In the genomic region with DNA sequence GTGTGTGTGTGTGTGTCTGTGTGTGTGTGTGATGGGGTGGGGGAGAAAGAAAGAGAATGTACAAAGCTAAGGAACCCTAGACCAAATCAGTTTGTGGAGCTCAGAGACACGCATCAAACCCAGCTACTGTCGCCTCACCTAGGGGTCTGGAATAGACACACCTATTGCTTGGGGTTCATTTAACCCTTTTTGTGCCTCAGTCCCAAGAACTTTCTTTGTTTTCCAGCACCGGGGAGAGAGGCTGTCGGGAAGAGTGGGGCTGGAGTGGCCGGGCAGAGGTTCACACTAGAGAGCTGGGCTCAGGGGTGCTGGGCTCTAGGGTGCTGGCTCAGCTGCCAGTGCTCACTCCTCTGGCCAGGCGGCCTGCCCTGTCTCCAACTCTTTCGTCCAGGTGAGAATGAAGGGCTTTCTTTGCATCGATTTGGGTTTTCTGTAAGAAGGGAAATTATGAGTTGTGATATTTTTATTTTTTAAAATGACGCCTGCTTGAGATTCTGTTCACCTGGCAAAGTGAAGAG, we compare ENCODE assay signal across 19 cellular contexts.
A peak's percentile ranks its signal among the peaks of the same experiment; 100 is the strongest.
DNase-seq lines count a peak whose midpoint lies in the region; ATAC-seq, FAIRE-seq and TF ChIP-seq lines count a peak whose summit lies in the region.
"Had no signal": no experiment of that assay in that cellular context is flagged by ENCODE, and none has a peak within 500 bp of the region (broad histone marks: within the 10 kb centered on the region; RNA-seq: fewer than 3 reads in every experiment).

No MANE protein-coding gene starts in this region.

- H3K9me2 ChIP-seq in neural cell (ENCODE audit: insufficient read depth, low read length) = no peaks in the 10 kb centered on the region

- peak; percentile 28 for DNase-seq in ELF-1 (ENCODE audit: low read depth, low spot score)
- DNase-seq in endothelial cell of umbilical vein (ENCODE audit: low read depth, low spot score) = no peak
- no peak for DNase-seq in MV-4-11 (lab: John Stamatoyannopoulos, UW)
- DNase-seq in ovary = no peak
- no peak for DNase-seq in NCI-H510A (lab: John Stamatoyannopoulos, UW)
- DNase-seq: activated CD4-positive, CD25-positive, alpha-beta regulatory T cell; activated CD8-positive, alpha-beta T cell treated with anti-CD3 and anti-CD28 coated beads, Interleukin-2, amount 10 ng/mL, durations not matched to agents 7 days and 5 days; activated naive CD4-positive, alpha-beta T cell treated with anti-CD3 and anti-CD28 coated beads, Interleukin-2, amount 10 ng/mL, durations not matched to agents 7 days and 5 days; activated T-cell treated with anti-CD3 and anti-CD28 coated beads, Interleukin-2, amount 50 U/mL, for 24 hours; C1 segment of cervical spinal cord; effector memory CD8-positive, alpha-beta T cell; NCI-H2107; NCI-H524 treated with DMSO at 0.1 percent for 48 hours had no signal

- H3K4me3 ChIP-seq in HUES6 (ENCODE audit: low read depth, low read length) (peak overlapping the region; percentile 53), endothelial cell of umbilical vein (replicated peaks in 1 of 3; ENCODE audit: insufficient read depth in 1 of 3, low read depth in 1 of 3, low read length in 3 of 3) (no peak overlapping the region), neural cell (ENCODE audit: low read length) (no peak overlapping the region), ovary (no peak overlapping the region)
- H3K4me3 ChIP-seq: HAP-1, pancreas had no signal

- CTCF ChIA-PET in endothelial cell of umbilical vein (lab: Charles Lee) = interaction anchor here (0.7 to 5.0 kb wide), 7 partner anchors 9 to 1589 kb away, joined by 3 to 22 read pairs (median 4); no protein-coding TSS in a partner anchor

- H3K79me2 ChIP-seq in endothelial cell of umbilical vein (ENCODE audit: control insufficient read depth, insufficient read depth, low read length) (no peaks in the 10 kb centered on the region), neural cell (replicated peaks; ENCODE audit: insufficient read depth, low read length) (no peaks in the 10 kb centered on the region)

- no peak for FAIRE-seq in endothelial cell of umbilical vein (lab: Jason Lieb, UNC)
- FAIRE-seq: islet of Langerhans, pancreas had no signal

- H3K27ac ChIP-seq in HUES6 (ENCODE audit: low read depth, low read length) = no peak overlapping the region
- H3K27ac ChIP-seq in endothelial cell of umbilical vein (ENCODE audit: insufficient read depth, low read depth, low read length) = no peak overlapping the region
- no peak overlapping the region for H3K27ac ChIP-seq in neural cell (ENCODE audit: low read length)
- H3K27ac ChIP-seq in ovary = no peak overlapping the region
- H3K27ac ChIP-seq: pancreas had no signal

- intact Hi-C loops in endothelial cell of umbilical vein (cut with micrococcal nuclease) (no loop called here), ovary (cut with DNase I) (no loop called here)

- H3F3A ChIP-seq in neural cell (ENCODE audit: insufficient read depth, low read length, poor library complexity, severe bottlenecking) = no peaks in the 10 kb centered on the region

- BruUV-seq in endothelial cell of umbilical vein (replicated peaks; lab: Mats Ljungman, UMichigan) = no TSS peak

- ATAC-seq in activated CD4-positive, CD25-positive, alpha-beta regulatory T cell treated with anti-CD3 and anti-CD28 coated beads, Interleukin-2, amount 50 U/mL, for 24 hours = no peak
- ATAC-seq: activated CD8-positive, alpha-beta T cell treated with anti-CD3 and anti-CD28 coated beads, Interleukin-2, amount 10 ng/mL, durations not matched to agents 7 days and 5 days; effector memory CD8-positive, alpha-beta T cell; pancreas had no signal

- no peak for TF ChIP-seq EP300 in neural cell (conservative IDR thresholded peaks at IDR 0.05; ENCODE audit: poor library complexity, severe bottlenecking)
- no peak for TF ChIP-seq EP300 in ovary (IDR thresholded peaks at IDR 0.05)

- no peaks in the 10 kb centered on the region for H3K9me1 ChIP-seq in endothelial cell of umbilical vein (replicated peaks; ENCODE audit: control insufficient read depth, extremely low read depth, insufficient read depth, low read length)

- no peaks in the 10 kb centered on the region for H3K36me3 ChIP-seq in HUES6 (ENCODE audit: control insufficient read depth, insufficient read depth, low read length)
- no peaks in the 10 kb centered on the region for H3K36me3 ChIP-seq in endothelial cell of umbilical vein (ENCODE audit: control insufficient read depth in 2 of 2, extremely low read depth in 1 of 2, insufficient read depth in 2 of 2, low read length in 2 of 2)
- no peaks in the 10 kb centered on the region for H3K36me3 ChIP-seq in neural cell (ENCODE audit: insufficient read depth, low read length)
- H3K36me3 ChIP-seq in ovary = no peaks in the 10 kb centered on the region
- H3K36me3 ChIP-seq: HAP-1, pancreas had no signal

- H2AFZ ChIP-seq in endothelial cell of umbilical vein (ENCODE audit: low read depth, low read length) (no peak overlapping the region), neural cell (ENCODE audit: low read depth, low read length) (no peak overlapping the region)

- no peak overlapping the region for H3K9ac ChIP-seq in HUES6 (ENCODE audit: low read length)
- H3K9ac ChIP-seq in endothelial cell of umbilical vein (replicated peaks; ENCODE audit: extremely low read depth, insufficient read depth, low read length) = no peak overlapping the region
- H3K9ac ChIP-seq in neural cell (ENCODE audit: low read length) = no peak overlapping the region

- no peak for TF ChIP-seq CTCF in endothelial cell of umbilical vein (IDR thresholded peaks at IDR 0.05; ENCODE audit: extremely low read depth in 1 of 2, insufficient read depth in 1 of 2, low read depth in 1 of 2, low read length in 2 of 2)
- TF ChIP-seq CTCF in neural cell (IDR thresholded peaks at IDR 0.05; ENCODE audit: poor library complexity, severe bottlenecking) = no peak
- no peak for TF ChIP-seq CTCF in ovary (IDR thresholded peaks at IDR 0.05)

- no peaks in the 10 kb centered on the region for H3K9me3 ChIP-seq in HUES6 (ENCODE audit: control insufficient read depth, insufficient read depth, low read depth, low read length)
- H3K9me3 ChIP-seq in endothelial cell of umbilical vein (replicated peaks; ENCODE audit: control insufficient read depth, insufficient read depth, low read length) = no peaks in the 10 kb centered on the region
- H3K9me3 ChIP-seq in neural cell (ENCODE audit: low read length) = no peaks in the 10 kb centered on the region
- H3K9me3 ChIP-seq in ovary = no peaks in the 10 kb centered on the region
- H3K9me3 ChIP-seq: HAP-1, pancreas had no signal

- H3K27me3 ChIP-seq in HUES6 (ENCODE audit: control insufficient read depth, insufficient read depth, low read length) (peaks cover 83% of the 10 kb centered on the region), endothelial cell of umbilical vein (ENCODE audit: control insufficient read depth in 2 of 2, insufficient read depth in 2 of 2, low read length in 2 of 2) (peaks cover 75 to 98% of the 10 kb centered on the region in 2 experiments), neural cell (ENCODE audit: insufficient read depth, low read depth, low read length) (peaks cover 64% of the 10 kb centered on the region), ovary (no peaks in the 10 kb centered on the region)

- TF ChIP-seq RAD21 in neural cell (conservative IDR thresholded peaks at IDR 0.05) = no peak

- TF ChIP-seq POLR2A in endothelial cell of umbilical vein (IDR thresholded peaks at IDR 0.05; ENCODE audit: low read depth, low read length) (no peak), ovary (IDR thresholded peaks at IDR 0.05) (no peak)

- H4K20me1 ChIP-seq in endothelial cell of umbilical vein (replicated peaks; ENCODE audit: control insufficient read depth, extremely low read depth, insufficient read depth, low read length) = no peaks in the 10 kb centered on the region
- no peaks in the 10 kb centered on the region for H4K20me1 ChIP-seq in neural cell (ENCODE audit: insufficient read depth)

- H3K4me2 ChIP-seq in endothelial cell of umbilical vein (ENCODE audit: insufficient read depth, low read length) (no peak overlapping the region), neural cell (ENCODE audit: low read length) (no peak overlapping the region)

- H3K4me1 ChIP-seq in HUES6 (ENCODE audit: control insufficient read depth, insufficient read depth, low read length) = peaks cover 44% of the 10 kb centered on the region
- H3K4me1 ChIP-seq in endothelial cell of umbilical vein (ENCODE audit: control insufficient read depth, extremely low read depth, insufficient read depth, low read length) = peaks cover 4% of the 10 kb centered on the region
- H3K4me1 ChIP-seq in ovary (ENCODE audit: insufficient read depth) = no peaks in the 10 kb centered on the region

- dilution Hi-C loops in endothelial cell of umbilical vein (cut with MboI; ENCODE audit: extremely low pct_ligation_motif_present, low sequenced_read_pairs) = no loop called here

- WGBS in ovary, 3 donors = 76 to 78% (median 76%) methylated on average over 9 of the region's 9 CpGs

- POLR2A ChIA-PET in endothelial cell of umbilical vein (lab: Charles Lee) = no interaction called here

TF ChIP-seq in endothelial cell of umbilical vein, 7 proteins besides CTCF, POLR2A, EP300 and RAD21 (continues in another document):
- TF ChIP-seq POLR2AphosphoS5 (IDR thresholded peaks at IDR 0.05; ENCODE audit: insufficient read depth, low read depth, low read length) = no peak
- TF ChIP-seq MYC (IDR thresholded peaks at IDR 0.05; ENCODE audit: low read depth, low read length) = no peak
- TF ChIP-seq, protein P1, sequence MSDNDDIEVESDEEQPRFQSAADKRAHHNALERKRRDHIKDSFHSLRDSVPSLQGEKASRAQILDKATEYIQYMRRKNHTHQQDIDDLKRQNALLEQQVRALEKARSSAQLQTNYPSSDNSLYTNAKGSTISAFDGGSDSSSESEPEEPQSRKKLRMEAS (IDR thresholded peaks at IDR 0.05; ENCODE audit: insufficient read depth, insufficient read length) = no peak
- peak; percentile 24 for TF ChIP-seq EZH2 (IDR thresholded peaks at IDR 0.05; ENCODE audit: borderline replicate concordance, low read depth, low read length, severe bottlenecking)
- no peak for TF ChIP-seq GATA2 (IDR thresholded peaks at IDR 0.05; ENCODE audit: insufficient read depth, insufficient read length, low read depth, low read length)

TF ChIP-seq in neural cell, 6 proteins besides CTCF, POLR2A, EP300 and RAD21:
- peak; percentile 9 for TF ChIP-seq POLR2AphosphoS5 (IDR thresholded peaks at IDR 0.05)
- TF ChIP-seq MXI1 (conservative IDR thresholded peaks at IDR 0.05; ENCODE audit: poor library complexity, severe bottlenecking) = no peak
